ENCODE assay signal across 8 cellular contexts in the genomic region with DNA sequence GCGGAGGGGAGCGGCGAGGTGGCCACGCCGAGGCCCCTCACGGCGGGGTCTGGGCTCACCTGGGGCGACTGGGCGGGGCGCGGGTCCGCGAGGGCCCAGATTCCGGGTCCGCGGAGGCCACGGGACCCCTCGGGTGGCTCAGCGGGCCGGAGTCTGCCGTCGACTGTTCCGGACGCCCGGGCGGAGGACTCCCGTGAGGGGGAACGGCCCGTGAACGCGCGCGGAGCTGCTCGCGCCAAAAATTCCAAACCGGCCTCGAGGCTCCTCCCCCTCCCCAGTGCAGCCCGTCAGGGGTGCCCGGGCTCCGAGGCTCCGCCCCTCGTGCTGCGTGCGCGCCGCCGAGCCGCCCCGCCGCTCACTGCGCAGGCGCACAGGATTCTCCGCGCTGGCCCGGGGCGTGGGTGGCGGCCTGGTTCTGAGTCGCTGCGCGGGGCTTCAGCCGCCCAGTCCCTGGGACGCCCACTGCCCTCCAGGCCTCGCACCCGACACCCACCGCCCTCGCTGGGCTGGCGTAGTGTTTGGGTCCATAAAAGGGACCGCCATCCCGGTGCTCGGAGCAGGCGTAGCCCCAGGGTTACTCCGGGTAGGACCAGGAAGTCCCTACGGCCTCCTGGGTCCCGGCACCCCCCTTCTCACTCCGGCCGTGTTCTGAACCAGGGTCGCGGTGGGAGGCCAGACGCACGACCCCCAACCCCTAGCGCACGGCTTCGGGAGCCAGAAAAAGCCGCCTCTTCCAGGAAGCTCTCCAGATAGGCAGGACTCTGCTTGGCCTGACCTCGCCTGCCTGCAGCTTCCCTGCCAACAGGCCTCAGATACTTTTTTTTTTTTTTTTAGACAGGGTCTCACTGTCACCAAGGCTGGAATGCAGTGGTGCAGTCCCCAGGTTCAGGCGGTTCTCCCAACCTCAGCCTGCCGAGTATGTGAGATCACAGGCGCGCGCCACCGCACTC. TPM values are rescaled to one million over a fixed set of nuclear protein-coding genes. Genes with fewer than 3 reads are reported as not detected.
DNase-seq lines count a peak whose midpoint lies in the region; ATAC-seq and TF ChIP-seq lines count a peak whose summit lies in the region.

Gene PKMYT1, minus strand, starts transcription at position 220 of the 950 bp plus-strand sequence. CDS start 789 bp downstream, outside the sequence.

- H3K9me1 ChIP-seq in IMR-90 (ENCODE audit: insufficient read depth, low read length) = 0 out of 2 replicates have a peak, but pooled peaks cover 4% of the 10 kb centered on the region

- peak within 1 kb of the TSS; percentile 96 for H2AK5ac ChIP-seq in IMR-90 (ENCODE audit: low read depth, low read length)

- H3K27me3 ChIP-seq in IMR-90 (ENCODE audit: control insufficient read depth, insufficient read depth, low read length) (no peaks in the 10 kb centered on the region), muscle layer of colon (ENCODE audit: control insufficient read depth in 1 of 2, insufficient read depth in 2 of 2, low read length in 2 of 2) (peaks cover 0 to 21% of the 10 kb centered on the region in 2 donors)

- dilution Hi-C loops in IMR-90 (cut with HindIII; ENCODE audit: low sequenced_read_pairs, unreplicated experiment) = no loop called here

- 11% methylated on average over 50 of the region's 91 CpGs; no CpG with 5 or more reads in 1 of the 2 experiments for WGBS in IMR-90 (ENCODE audit: extremely low coverage in 2 of 2, insufficient read length in 1 of 2), 2 experiments

- peak within 1 kb of the TSS; percentile 82; the same call in 1 of the 2 replicates for H3K56ac ChIP-seq in IMR-90 (ENCODE audit: extremely low read depth, insufficient read depth, low read length)

- POLR2A ChIA-PET in IMR-90 (lab: Charles Lee; ENCODE audit: unreplicated experiment) = interaction anchor here (0.6 to 0.7 kb wide), 2 partner anchors 15 to 260 kb away, joined by 3 to 6 read pairs; partner anchors contain the start of gene PRSS27

- H2AFZ ChIP-seq in IMR-90 (replicated peaks; ENCODE audit: low read length, poor library complexity) = peak within 1 kb of the TSS; percentile 98

- peak within 1 kb of the TSS; percentile 99 for H3K4ac ChIP-seq in IMR-90 (ENCODE audit: low read depth, low read length)

- ATAC-seq in GM21528 (IDR thresholded peaks at IDR 0.05; ENCODE audit: low FRiP score, unreplicated experiment) (peak; percentile 59), IMR-90 (ENCODE audit: low read depth) (peak; percentile 94), esophagus mucosa (peak; percentile 84)
- ATAC-seq in activated T-cell treated with anti-CD3 and anti-CD28 coated beads, Interleukin-2, amount 50 U/mL, for 4 hours = peak; percentile 93

- H3K79me1 ChIP-seq in IMR-90 (ENCODE audit: low read depth in 1 of 2, low read length in 2 of 2) = peaks cover 14 to 22% of the 10 kb centered on the region in 2 experiments

- H4K8ac ChIP-seq in IMR-90 (ENCODE audit: low read depth in 2 of 2, low read length in 2 of 2) = peak within 1 kb of the TSS; percentile 89 to 99

- peak within 1 kb of the TSS; percentile 64; the same call in 1 of the 2 replicates for H2BK120ac ChIP-seq in IMR-90 (ENCODE audit: low read depth, low read length)

- CTCF ChIA-PET in IMR-90 (lab: Yijun Ruan, JAX) = interaction anchor here (0.6 kb wide), 1 partner anchor 567 kb away, joined by 3 read pairs; no protein-coding TSS in a partner anchor

- H2AK9ac ChIP-seq in IMR-90 (replicated peaks; ENCODE audit: low read depth, low read length, poor library complexity) = peak within 1 kb of the TSS; percentile 99

- peak within 1 kb of the TSS; percentile 95 for H3K18ac ChIP-seq in IMR-90 (ENCODE audit: low read depth, low read length)

- peak within 1 kb of the TSS; percentile 99 for H4K5ac ChIP-seq in IMR-90 (ENCODE audit: low read depth, low read length)

- H3K36me3 Mint-ChIP-seq in activated T-cell treated with anti-CD3 and anti-CD28 coated beads, Interleukin-2, amount 50 U/mL, for 4 hours (ENCODE audit: insufficient read depth) = no peaks in the 10 kb centered on the region

- no peaks in the 10 kb centered on the region for H3K27me3 Mint-ChIP-seq in activated T-cell treated with anti-CD3 and anti-CD28 coated beads, Interleukin-2, amount 50 U/mL, for 4 hours (ENCODE audit: low read depth)

- no TSS peak for BruUV-seq in IMR-90 (replicated peaks; lab: Mats Ljungman, UMichigan)

- no peak for TF ChIP-seq CTCF in IMR-90 (conservative IDR thresholded peaks at IDR 0.05; ENCODE audit: low read depth, low read length)

- H2BK15ac ChIP-seq in IMR-90 (ENCODE audit: low read depth, low read length) = no peak within 1 kb of the TSS

- H3K9me3 Mint-ChIP-seq in activated T-cell treated with anti-CD3 and anti-CD28 coated beads, Interleukin-2, amount 50 U/mL, for 4 hours = no peaks in the 10 kb centered on the region

- H3K9ac ChIP-seq in IMR-90 (ENCODE audit: low read depth, low read length) = peak within 1 kb of the TSS; percentile 94
- peak within 1 kb of the TSS; percentile 71 for H3K9ac ChIP-seq in muscle layer of colon (ENCODE audit: low read length)

- no peak for TF ChIP-seq RAD21 in IMR-90 (IDR thresholded peaks at IDR 0.05; ENCODE audit: low read length)

- H2BK20ac ChIP-seq in IMR-90 (ENCODE audit: low read depth, low read length) = no peak within 1 kb of the TSS

- no peaks in the 10 kb centered on the region for H4K20me1 ChIP-seq in IMR-90 (ENCODE audit: insufficient read depth, low read length)

- DNase-seq in DMS114 treated with DMSO at 0.1 percent for 48 hours (lab: John Stamatoyannopoulos, UW; ENCODE audit: unreplicated experiment) (peak; percentile 59), IMR-90 (peak; percentile 73)
- DNase-seq in activated T-cell treated with anti-CD3 and anti-CD28 coated beads, Interleukin-2, amount 50 U/mL, for 4 hours = peak; percentile 94
- peak; percentile 87 to 91 for DNase-seq in stimulated activated CD8-positive, alpha-beta memory T cell treated with anti-CD3 and anti-CD28 coated beads, Interleukin-7, amount 100 ng/mL, for 1 hour (ENCODE audit: low read depth in 2 of 2)

- peak within 1 kb of the TSS; percentile 99 for H3K14ac ChIP-seq in IMR-90 (replicated peaks; ENCODE audit: low read depth, low read length)

- H3K27ac ChIP-seq in IMR-90 (ENCODE audit: insufficient read depth, low read length) (peak within 1 kb of the TSS; percentile 96), muscle layer of colon (ENCODE audit: low read depth, low read length) (peak within 1 kb of the TSS; percentile 92)

- intact Hi-C loops in IMR-90 (cut with micrococcal nuclease) = no loop called here

- peak; percentile 82 for TF ChIP-seq POLR2A in IMR-90 (IDR thresholded peaks at IDR 0.05; ENCODE audit: low read depth, low read length)

- H3K4me3 ChIP-seq in IMR-90 (ENCODE audit: insufficient read depth, low read depth, low read length) (peak within 1 kb of the TSS; percentile 94), muscle layer of colon (ENCODE audit: low read depth in 1 of 2, low read length in 2 of 2) (peak within 1 kb of the TSS; percentile 71 to 86)

- H3K9me3 ChIP-seq in IMR-90 (ENCODE audit: control insufficient read depth, insufficient read depth, low read length) (no peaks in the 10 kb centered on the region), muscle layer of colon (ENCODE audit: low read length) (no peaks in the 10 kb centered on the region)

- peaks cover 6% of the 10 kb centered on the region for H3K4me1 ChIP-seq in IMR-90 (ENCODE audit: control insufficient read depth, insufficient read depth, low read length)
- H3K4me1 ChIP-seq in muscle layer of colon (ENCODE audit: insufficient read depth, low read length) = no peaks in the 10 kb centered on the region

- peak within 1 kb of the TSS; percentile 92 for H3K23ac ChIP-seq in IMR-90 (ENCODE audit: low read depth, low read length)

- H2BK5ac ChIP-seq in IMR-90 (ENCODE audit: low read depth, low read length, poor library complexity, severe bottlenecking) = peak within 1 kb of the TSS; percentile 95

- peaks cover 14% of the 10 kb centered on the region for H3K4me1 Mint-ChIP-seq in activated T-cell treated with anti-CD3 and anti-CD28 coated beads, Interleukin-2, amount 50 U/mL, for 4 hours (ENCODE audit: low read depth)

- H3K4me3 Mint-ChIP-seq in activated T-cell treated with anti-CD3 and anti-CD28 coated beads, Interleukin-2, amount 50 U/mL, for 4 hours = peak within 1 kb of the TSS; percentile 79

- peak within 1 kb of the TSS; percentile 93 for H3K4me2 ChIP-seq in IMR-90 (ENCODE audit: low read depth, low read length)

- peak within 1 kb of the TSS; percentile 93 for H4K91ac ChIP-seq in IMR-90 (ENCODE audit: insufficient read depth, low read depth, low read length)

- in situ Hi-C loops in IMR-90 (cut with MboI; ENCODE audit: low sequenced_read_pairs) = no loop called here

- H3K36me3 ChIP-seq in IMR-90 (ENCODE audit: control insufficient read depth, insufficient read depth, low read length) (no peaks in the 10 kb centered on the region), muscle layer of colon (ENCODE audit: insufficient read depth, low read length) (no peaks in the 10 kb centered on the region)

TF ChIP-seq in IMR-90, 13 proteins besides CTCF, POLR2A, EP300 and RAD21 (continues in another document):
- no peak for TF ChIP-seq CEBPB (IDR thresholded peaks at IDR 0.05; ENCODE audit: low read depth, low read length)
- no peak for TF ChIP-seq FOS (IDR thresholded peaks at IDR 0.05; ENCODE audit: low read depth, low read length)
- peak; percentile 46; the same call in 1 of the 2 replicates for TF ChIP-seq MAZ (IDR thresholded peaks at IDR 0.05; ENCODE audit: borderline replicate concordance, low read depth, low read length)
- no peak for TF ChIP-seq NFE2L2 (IDR thresholded peaks at IDR 0.05; ENCODE audit: low read depth, low read length)
- no peak for TF ChIP-seq BHLHE40 (IDR thresholded peaks at IDR 0.05; ENCODE audit: low read depth, low read length)
- TF ChIP-seq MAFK (IDR thresholded peaks at IDR 0.05; ENCODE audit: low read depth, low read length) = no peak

RNA-seq across cellular contexts. Expression of gene PKMYT1, which starts in this region (rescaled TPM):
- total RNA-seq in IMR-90 (2012; rRNA removed) (1.8 and 2.8 TPM in 2 replicates), esophagus mucosa (16.9 TPM)
- polyA plus RNA-seq in IMR-90 (2012; rRNA removed) = 14.9 and 18.7 TPM in 2 replicates
- 17.0 and 20.3 TPM in 2 replicates for polyA plus RNA-seq in IMR-90 (2012; cell fraction: cytosol; rRNA removed)
- 21.6 and 96.5 TPM in 2 replicates for polyA plus RNA-seq in IMR-90 (2012; cell fraction: nucleus; rRNA removed; ENCODE audit: low replicate concordance)
- polyA plus RNA-seq in PFSK-1 (2012; ENCODE audit: insufficient read length, low read depth) = 34.2 TPM
- 10 to 100 TPM; 53.1 to 79.1 (median 66.0) TPM for total RNA-seq in activated T-cell treated with anti-CD3 and anti-CD28 coated beads, Interleukin-2, amount 50 U/mL, for 4 hours

Comparison
In these comparisons a context has a peak if more than half of its experiments do, and no peak if none do; other contexts are left out.
1. Peak in every context shown above with its lines: DNase-seq, ATAC-seq, H3K4me3 ChIP-seq and H3K27ac ChIP-seq.